ENCODE assay signal across 13 cellular contexts in genomic region chr5:56610093-56610698, GRCh38.
DNase-seq lines count a peak whose midpoint lies in the region; ATAC-seq lines count a peak whose summit lies in the region.
"Had no signal": no experiment of that assay in that cellular context is flagged by ENCODE, and none has a peak within 500 bp of the region (broad histone marks: within the 10 kb centered on the region; RNA-seq: fewer than 3 reads in every experiment).

No MANE protein-coding gene starts in this region.

- H3K36me3 Mint-ChIP-seq in activated T-cell treated with anti-CD3 and anti-CD28 coated beads, Interleukin-2, amount 50 U/mL, for 4 hours (ENCODE audit: insufficient read depth) = peaks cover 8% of the 10 kb centered on the region
- H3K36me3 Mint-ChIP-seq in stimulated activated naive B cell treated with anti-CD40 and anti-IgM and Interleukin-4, amounts not matched to agents 10 μg/mL and 1 μg/mL and 100 μg/mL, for 72 hours = peaks cover 6 to 16% of the 10 kb centered on the region in 2 donors
- H3K36me3 Mint-ChIP-seq: neural progenitor cell had no signal

- H3K4me1 Mint-ChIP-seq in activated T-cell treated with anti-CD3 and anti-CD28 coated beads, Interleukin-2, amount 50 U/mL, for 4 hours (ENCODE audit: low read depth) = peaks cover 86% of the 10 kb centered on the region
- H3K4me1 Mint-ChIP-seq in stimulated activated naive B cell treated with anti-CD40 and anti-IgM and Interleukin-4, amounts not matched to agents 10 μg/mL and 1 μg/mL and 100 μg/mL, for 72 hours = peaks cover 31 to 39% of the 10 kb centered on the region in 2 donors

- H3K27me3 Mint-ChIP-seq in activated T-cell treated with anti-CD3 and anti-CD28 coated beads, Interleukin-2, amount 50 U/mL, for 4 hours (ENCODE audit: low read depth) = no peaks in the 10 kb centered on the region
- no peaks in the 10 kb centered on the region for H3K27me3 Mint-ChIP-seq in stimulated activated naive B cell treated with anti-CD40 and anti-IgM and Interleukin-4, amounts not matched to agents 10 μg/mL and 1 μg/mL and 100 μg/mL, for 72 hours

- H3K27ac Mint-ChIP-seq in stimulated activated naive B cell treated with anti-CD40 and anti-IgM and Interleukin-4, amounts not matched to agents 10 μg/mL and 1 μg/mL and 100 μg/mL, for 72 hours = no peak overlapping the region
- H3K27ac Mint-ChIP-seq: neural progenitor cell had no signal

- peak; percentile 39 for DNase-seq in activated naive CD4-positive, alpha-beta T cell treated with Interleukin-2 at 50 U/mL for 16 hours
- DNase-seq in activated naive CD4-positive, alpha-beta T cell (lab: John Stamatoyannopoulos, UW) = no peak
- DNase-seq in activated T-cell treated with anti-CD3 and anti-CD28 coated beads, Interleukin-2, amount 50 U/mL, for 4 hours = peak; percentile 13
- no peak for DNase-seq in stimulated activated naive B cell treated with anti-CD40 and anti-IgM and Interleukin-4, amounts not matched to agents 10 μg/mL and 1 μg/mL and 100 μg/mL, for 72 hours
- DNase-seq in NCI-H1436 (lab: John Stamatoyannopoulos, UW) (no peak), hypothalamus (lab: John Stamatoyannopoulos, UW) (no peak), left cardiac atrium (no peak)
- DNase-seq: ACHN, DMS53, Kasumi-1, left lung had no signal

- peaks cover 16% of the 10 kb centered on the region for H3K9me3 Mint-ChIP-seq in activated T-cell treated with anti-CD3 and anti-CD28 coated beads, Interleukin-2, amount 50 U/mL, for 4 hours
- H3K9me3 Mint-ChIP-seq in stimulated activated naive B cell treated with anti-CD40 and anti-IgM and Interleukin-4, amounts not matched to agents 10 μg/mL and 1 μg/mL and 100 μg/mL, for 72 hours = peaks cover 13 to 14% of the 10 kb centered on the region in 2 donors

- H3K4me3 Mint-ChIP-seq in activated T-cell treated with anti-CD3 and anti-CD28 coated beads, Interleukin-2, amount 50 U/mL, for 4 hours = no peak overlapping the region
- no peak overlapping the region for H3K4me3 Mint-ChIP-seq in stimulated activated naive B cell treated with anti-CD40 and anti-IgM and Interleukin-4, amounts not matched to agents 10 μg/mL and 1 μg/mL and 100 μg/mL, for 72 hours
- H3K4me3 Mint-ChIP-seq: neural progenitor cell had no signal

- ATAC-seq in activated T-cell treated with anti-CD3 and anti-CD28 coated beads, Interleukin-2, amount 50 U/mL, for 4 hours = peak; percentile 89 to 97
- ATAC-seq in esophagus mucosa = peak; percentile 93
- peak; percentile 54 to 84 for ATAC-seq in stimulated activated naive B cell treated with anti-CD40 and anti-IgM and Interleukin-4, amounts not matched to agents 10 μg/mL and 1 μg/mL and 100 μg/mL, for 72 hours (replicated peaks)
- no peak for ATAC-seq in left cardiac atrium
- ATAC-seq: left lung had no signal

- intact Hi-C loops in left cardiac atrium (cut with DNase I) = no loop called here

Comparison
In these comparisons a context has a peak if more than half of its experiments do, and no peak if none do; other contexts are left out.
1. DNase-seq: peak in activated naive CD4-positive, alpha-beta T cell treated with Interleukin-2 at 50 U/mL for 16 hours (single experiment) and activated T-cell treated with anti-CD3 and anti-CD28 coated beads, Interleukin-2, amount 50 U/mL, for 4 hours (single experiment); none in activated naive CD4-positive, alpha-beta T cell (0 of 4), stimulated activated naive B cell treated with anti-CD40 and anti-IgM and Interleukin-4, amounts not matched to agents 10 μg/mL and 1 μg/mL and 100 μg/mL, for 72 hours (single experiment), NCI-H1436 (single experiment), hypothalamus (0 of 51) and left cardiac atrium (single experiment).
2. ATAC-seq: peak in activated T-cell treated with anti-CD3 and anti-CD28 coated beads, Interleukin-2, amount 50 U/mL, for 4 hours (2 of 2), esophagus mucosa (single experiment) and stimulated activated naive B cell treated with anti-CD40 and anti-IgM and Interleukin-4, amounts not matched to agents 10 μg/mL and 1 μg/mL and 100 μg/mL, for 72 hours (2 of 2); none in left cardiac atrium (0 of 2).